Comparison of ENCODE assay signal across 16 cellular contexts in genomic region chr12:122208073-122208820, GRCh38. TPM values are rescaled to one million over a fixed set of nuclear protein-coding genes. Genes with fewer than 3 reads are reported as not detected.
"Had no signal": no experiment of that assay in that cellular context is flagged by ENCODE, and none has a peak within 500 bp of the region (broad histone marks: within the 10 kb centered on the region; RNA-seq: fewer than 3 reads in every experiment).

No MANE protein-coding gene starts in this region.

- H3K27ac ChIP-seq: gastroesophageal sphincter, left lung had no signal

- H3K4me3 ChIP-seq: gastroesophageal sphincter, left lung had no signal

- DNase-seq: activated CD4-positive, alpha-beta memory T cell treated with anti-CD3 and anti-CD28 coated beads, Interleukin-2, amount 10 ng/mL, durations not matched to agents 7 days and 5 days; activated naive CD4-positive, alpha-beta T cell treated with anti-CD3 and anti-CD28 coated beads for 36 hours; central memory CD4-positive, alpha-beta T cell; effector memory CD4-positive, alpha-beta T cell; left lung; mesenchymal stem cell; stimulated activated CD4-positive, alpha-beta T cell treated with anti-CD3 and anti-CD28 coated beads, Interleukin-2, amount 100 ng/mL, for 48 hours; stimulated activated naive CD4-positive, alpha-beta T cell treated with Interleukin-2 at 50 U/mL for 16 hours had no signal

- H3K4me3 Mint-ChIP-seq: activated CD4-positive, alpha-beta memory T cell treated with anti-CD3 and anti-CD28 coated beads, Interleukin-2, amount 10 ng/mL, durations not matched to agents 7 days and 5 days; activated naive CD4-positive, alpha-beta T cell treated with anti-CD3 and anti-CD28 coated beads for 36 hours; nephron had no signal

- H3K27ac Mint-ChIP-seq: activated CD4-positive, alpha-beta memory T cell treated with anti-CD3 and anti-CD28 coated beads, Interleukin-2, amount 10 ng/mL, durations not matched to agents 7 days and 5 days; activated naive CD4-positive, alpha-beta T cell treated with anti-CD3 and anti-CD28 coated beads for 36 hours; nephron had no signal

- ATAC-seq: activated CD4-positive, CD25-positive, alpha-beta regulatory T cell treated with anti-CD3 and anti-CD28 coated beads, Interleukin-2, amount 50 U/mL, for 24 hours; gastroesophageal sphincter; left lung had no signal

- H3K9me3 ChIP-seq: gastroesophageal sphincter, left lung had no signal

- H3K9me3 Mint-ChIP-seq: activated CD4-positive, alpha-beta memory T cell treated with anti-CD3 and anti-CD28 coated beads, Interleukin-2, amount 10 ng/mL, durations not matched to agents 7 days and 5 days; activated naive CD4-positive, alpha-beta T cell treated with anti-CD3 and anti-CD28 coated beads for 36 hours; nephron had no signal

RNA-seq across cellular contexts. Expression of gene B3GNT4, which starts 4.7 kb away (rescaled TPM):
- total RNA-seq: gastroesophageal sphincter, osteoblast, ureter had no signal

RNA-seq across cellular contexts. Expression of gene LRRC43, which starts 25.3 kb away (rescaled TPM):
- total RNA-seq: epithelial cell of proximal tubule; T-helper 2 cell treated with Interferon-gamma antibody and Interleukin-4, amounts not matched to agents 100 ng/mL and 5 ng/mL, for 36 hours had no signal

RNA-seq across cellular contexts. Expression of gene IL31, which starts 34.2 kb away (rescaled TPM):
- total RNA-seq: activated CD4-positive, alpha-beta memory T cell treated with anti-CD3 and anti-CD28 coated beads, Interleukin-2, amount 10 ng/mL, durations not matched to agents 7 days and 5 days; activated naive CD4-positive, alpha-beta T cell treated with anti-CD3 and anti-CD28 coated beads for 36 hours; epithelial cell of proximal tubule; gastroesophageal sphincter; left lung; osteoblast; pulmonary artery endothelial cell; T-helper 2 cell treated with Interferon-gamma antibody and Interleukin-4, amounts not matched to agents 100 ng/mL and 5 ng/mL, for 36 hours; ureter had no signal
